ENCODE assay signal across 9 cellular contexts in genomic region chr2:120765911-120766757, GRCh38. TPM values are rescaled to one million over a fixed set of nuclear protein-coding genes. Genes with fewer than 3 reads are reported as not detected.
DNase-seq lines count a peak whose midpoint lies in the region; ATAC-seq and TF ChIP-seq lines count a peak whose summit lies in the region.
"Had no signal": no experiment of that assay in that cellular context is flagged by ENCODE, and none has a peak within 500 bp of the region (broad histone marks: within the 10 kb centered on the region; RNA-seq: fewer than 3 reads in every experiment).

No MANE protein-coding gene starts in this region.

- H3K9me3 ChIP-seq in GM23248 (ENCODE audit: low read depth) (no peaks in the 10 kb centered on the region), skeletal muscle tissue (ENCODE audit: control insufficient read depth in 3 of 3, low read length in 3 of 3) (no peaks in the 10 kb centered on the region)

- TF ChIP-seq CTCF in brain microvascular endothelial cell (IDR thresholded peaks at IDR 0.05; ENCODE audit: low read depth, low read length, missing control alignments) (no peak), GM10266 (IDR thresholded peaks at IDR 0.05; ENCODE audit: control insufficient read depth, insufficient read depth, low read depth, missing control alignments) (no peak)

- no peaks in the 10 kb centered on the region for H3K9me2 ChIP-seq in GM23248 (ENCODE audit: insufficient read depth)

- peaks cover 14% of the 10 kb centered on the region for H3F3A ChIP-seq in GM23248 (ENCODE audit: insufficient read depth)

- peak overlapping the region; percentile 64 for H3K9ac ChIP-seq in GM23248
- H3K9ac ChIP-seq in skeletal muscle tissue (ENCODE audit: low read depth in 1 of 3, low read length in 3 of 3): no peak overlapping the region

- H3K4me2 ChIP-seq in GM23248 (ENCODE audit: unreplicated experiment): peak overlapping the region; percentile 24

- H3K4me3 ChIP-seq in GM23248: no peak overlapping the region
- no peak overlapping the region for H3K4me3 ChIP-seq in brain microvascular endothelial cell (ENCODE audit: low read depth, low read length)
- peak overlapping the region in 1 of 3 donors; percentile 35 for H3K4me3 ChIP-seq in skeletal muscle tissue (ENCODE audit: low read length in 3 of 3)

- no peak for ATAC-seq in HG02938 (IDR thresholded peaks at IDR 0.05; ENCODE audit: unreplicated experiment)

- peak overlapping the region; percentile 73 for H3K27ac ChIP-seq in GM23248
- peak overlapping the region; percentile 95 for H3K27ac ChIP-seq in brain microvascular endothelial cell
- H3K27ac ChIP-seq in skeletal muscle tissue (ENCODE audit: low read depth, low read length): peak overlapping the region; percentile 59

- WGBS in GM23248 (ENCODE audit: low coverage in 1 of 2, low lambda C conversion rate in 2 of 2, missing lambda C conversion rate in 2 of 2), 2 experiments: 50 to 69% methylated on average over 21 to 22 of the region's 22 CpGs

- in situ Hi-C loops in GM23248 (cut with MboI) (no loop called here), brain microvascular endothelial cell (cut with HindIII; ENCODE audit: low pct_ligation_motif_present, low sequenced_read_pairs) (no loop called here)

- H2AFZ ChIP-seq in GM23248: no peak overlapping the region

- no peaks in the 10 kb centered on the region for H3K27me3 ChIP-seq in GM23248 (replicated peaks; ENCODE audit: insufficient read depth)
- H3K27me3 ChIP-seq in brain microvascular endothelial cell (replicated peaks): no peaks in the 10 kb centered on the region
- peaks cover 8 to 15% (median 9%) of the 10 kb centered on the region in 3 donors for H3K27me3 ChIP-seq in skeletal muscle tissue (ENCODE audit: control insufficient read depth in 3 of 3, insufficient read depth in 3 of 3, low read length in 3 of 3)

- peaks cover 37% of the 10 kb centered on the region for H3K4me1 ChIP-seq in GM23248 (ENCODE audit: insufficient read depth)
- peaks cover 24 to 32% (median 30%) of the 10 kb centered on the region in 3 donors for H3K4me1 ChIP-seq in skeletal muscle tissue (ENCODE audit: control insufficient read depth in 3 of 3, insufficient read depth in 3 of 3, low read length in 3 of 3)

- DNase-seq in GM23248: peak; percentile 63
- DNase-seq in brain microvascular endothelial cell: peak; percentile 97
- DNase-seq in islet precursor cell: peak; percentile 99
- DNase-seq in GM10266 (ENCODE audit: extremely low spot score): no peak
- no peak for DNase-seq in nucleus accumbens (lab: John Stamatoyannopoulos, UW)
- no peak for DNase-seq in activated CD4-positive, CD25-positive, alpha-beta regulatory T cell (lab: John Stamatoyannopoulos, UW)
- DNase-seq: activated CD8-positive, alpha-beta memory T cell treated with anti-CD3 and anti-CD28 coated beads for 24 hours had no signal

- peaks cover 98% of the 10 kb centered on the region for H3K79me2 ChIP-seq in GM23248 (ENCODE audit: insufficient read depth)

- no peaks in the 10 kb centered on the region for H3K36me3 ChIP-seq in GM23248 (ENCODE audit: low read depth)
- H3K36me3 ChIP-seq in brain microvascular endothelial cell (replicated peaks): no peaks in the 10 kb centered on the region
- H3K36me3 ChIP-seq in skeletal muscle tissue (ENCODE audit: control insufficient read depth in 3 of 3, insufficient read depth in 3 of 3, low read length in 3 of 3): no peaks in the 10 kb centered on the region

- no peaks in the 10 kb centered on the region for H4K20me1 ChIP-seq in GM23248 (ENCODE audit: insufficient read depth)

RNA-seq across cellular contexts. Expression of gene GLI2, which starts 30.5 kb away (rescaled TPM):
- total RNA-seq in GM23248 (2014; rRNA removed; shearing (Covaris generic)): 5.1 and 8.3 TPM in 2 replicates
- polyA plus RNA-seq in GM23248 (2016; fragmentation: Nextera tagmentation; extraction: Ambion mirVana): 9.0 and 9.6 TPM in 2 replicates
- 3.1 TPM for total RNA-seq in skeletal muscle tissue

Comparison
In these comparisons a context has a peak if more than half of its experiments do, and no peak if none do; other contexts are left out.
1. DNase-seq: peak in GM23248 (single experiment), brain microvascular endothelial cell (single experiment) and islet precursor cell (single experiment); none in GM10266 (single experiment), nucleus accumbens (0 of 56) and activated CD4-positive, CD25-positive, alpha-beta regulatory T cell (0 of 4).
2. Peak in every context shown above with its lines, with median percentiles within 50 percentile points of each other: H3K27ac ChIP-seq.